15 cellular contexts compared by ENCODE assay signal in genomic region chr4:137474711-137475301, GRCh38. TPM values are rescaled to one million over a fixed set of nuclear protein-coding genes. Genes with fewer than 3 reads are reported as not detected.
DNase-seq lines count a peak whose midpoint lies in the region; ATAC-seq and TF ChIP-seq lines count a peak whose summit lies in the region.
"Had no signal": no experiment of that assay in that cellular context is flagged by ENCODE, and none has a peak within 500 bp of the region (broad histone marks: within the 10 kb centered on the region; RNA-seq: fewer than 3 reads in every experiment).

No MANE protein-coding gene starts in this region.

- in situ Hi-C loops in astrocyte of the cerebellum (cut with HindIII; ENCODE audit: low sequenced_read_pairs) (loop anchor here (5.0 kb wide), 1 partner anchor 62 kb away; no protein-coding TSS in a partner anchor), mammary epithelial cell (cut with MboI; ENCODE audit: low sequenced_read_pairs in 2 of 2) (no loop called here)

- WGBS in mammary epithelial cell (ENCODE audit: low coverage, missing lambda C conversion rate) = 31% methylated on average over 1 of the region's 1 CpG

- no peak overlapping the region for H3K4me2 ChIP-seq in mammary epithelial cell (ENCODE audit: insufficient read depth, low read depth, low read length)

- no TSS peak for BruUV-seq in mammary epithelial cell (replicated peaks; lab: Mats Ljungman, UMichigan)

- H3K36me3 ChIP-seq in muscle layer of colon (ENCODE audit: insufficient read depth, low read length) = no peaks in the 10 kb centered on the region
- H3K36me3 ChIP-seq in mammary epithelial cell (ENCODE audit: insufficient read depth, low read length) = no peaks in the 10 kb centered on the region
- H3K36me3 ChIP-seq: tibial nerve had no signal

- POLR2A ChIA-PET in activated CD8-positive, alpha-beta T cell treated with anti-CD3 and anti-CD28 coated beads, Interleukin-2, amount 10 ng/mL, durations not matched to agents 7 days and 5 days (lab: Charles Lee) = no interaction called here

- CTCF ChIA-PET in activated CD8-positive, alpha-beta T cell treated with anti-CD3 and anti-CD28 coated beads, Interleukin-2, amount 10 ng/mL, durations not matched to agents 7 days and 5 days (lab: Charles Lee) = no interaction called here
- CTCF ChIA-PET in mammary epithelial cell (lab: Charles Lee; ENCODE audit: low non-redundant PET) = interaction anchor here (0.6 kb wide), 1 partner anchor 1396 kb away, joined by 3 read pairs; no protein-coding TSS in a partner anchor

- H2AFZ ChIP-seq in mammary epithelial cell (ENCODE audit: low read depth, low read length) = no peak overlapping the region

- no peaks in the 10 kb centered on the region for H3K79me2 ChIP-seq in mammary epithelial cell (ENCODE audit: insufficient read depth, low read length)

- H3K4me3 ChIP-seq in astrocyte of the cerebellum (ENCODE audit: low read depth, low read length) = no peak overlapping the region
- no peak overlapping the region for H3K4me3 ChIP-seq in muscle layer of colon (ENCODE audit: low read depth in 1 of 2, low read length in 2 of 2)
- no peak overlapping the region for H3K4me3 ChIP-seq in mammary epithelial cell (replicated peaks in 1 of 3; ENCODE audit: insufficient read depth in 1 of 3, low read depth in 2 of 3, low read length in 3 of 3)
- H3K4me3 ChIP-seq: coronary artery, psoas muscle, tibial nerve had no signal

- intact Hi-C loops in mammary epithelial cell (cut with micrococcal nuclease) = no loop called here

- H3K27ac ChIP-seq in muscle layer of colon (ENCODE audit: low read depth, low read length) = peak overlapping the region; percentile 43
- H3K27ac ChIP-seq in mammary epithelial cell (ENCODE audit: insufficient read depth, low read depth, low read length) = no peak overlapping the region
- H3K27ac ChIP-seq: coronary artery, psoas muscle, tibial nerve had no signal

- ATAC-seq in GM21447 (IDR thresholded peaks at IDR 0.05; ENCODE audit: unreplicated experiment) = no peak
- no peak for ATAC-seq in activated CD8-positive, alpha-beta T cell treated with anti-CD3 and anti-CD28 coated beads, Interleukin-2, amount 10 ng/mL, durations not matched to agents 7 days and 5 days
- ATAC-seq: activated CD4-positive, CD25-positive, alpha-beta regulatory T cell treated with anti-CD3 and anti-CD28 coated beads, Interleukin-2, amount 50 U/mL, for 24 hours; psoas muscle had no signal

- H3K9ac ChIP-seq in muscle layer of colon (ENCODE audit: low read length) (no peak overlapping the region), mammary epithelial cell (ENCODE audit: insufficient read depth, low read length) (no peak overlapping the region)

- no peak overlapping the region for H3K27ac Mint-ChIP-seq in activated CD8-positive, alpha-beta T cell treated with anti-CD3 and anti-CD28 coated beads, Interleukin-2, amount 10 ng/mL, durations not matched to agents 7 days and 5 days

- no peaks in the 10 kb centered on the region for H4K20me1 ChIP-seq in mammary epithelial cell (ENCODE audit: insufficient read depth, low read length)

- H3K9me3 ChIP-seq in muscle layer of colon (ENCODE audit: low read length) (no peaks in the 10 kb centered on the region), mammary epithelial cell (replicated peaks; ENCODE audit: insufficient read depth, low read length) (no peaks in the 10 kb centered on the region)
- H3K9me3 ChIP-seq: psoas muscle, tibial nerve had no signal

- dilution Hi-C loops in mammary epithelial cell (cut with HindIII; ENCODE audit: low sequenced_read_pairs) = loop anchor here (10.0 kb wide), 1 partner anchor 60 kb away; the partner anchor contains the start of gene PCDH18

- no peaks in the 10 kb centered on the region for H3K36me3 Mint-ChIP-seq in activated CD8-positive, alpha-beta T cell treated with anti-CD3 and anti-CD28 coated beads, Interleukin-2, amount 10 ng/mL, durations not matched to agents 7 days and 5 days (ENCODE audit: low read depth)

- peaks cover 17% of the 10 kb centered on the region for H3K4me1 ChIP-seq in muscle layer of colon (ENCODE audit: insufficient read depth, low read length)
- H3K4me1 ChIP-seq in mammary epithelial cell (ENCODE audit: insufficient read depth, low read length) = no peaks in the 10 kb centered on the region
- H3K4me1 ChIP-seq: psoas muscle, tibial nerve had no signal

- H3K4me3 Mint-ChIP-seq in activated CD8-positive, alpha-beta T cell treated with anti-CD3 and anti-CD28 coated beads, Interleukin-2, amount 10 ng/mL, durations not matched to agents 7 days and 5 days = no peak overlapping the region

- no peaks in the 10 kb centered on the region for H3K4me1 Mint-ChIP-seq in activated CD8-positive, alpha-beta T cell treated with anti-CD3 and anti-CD28 coated beads, Interleukin-2, amount 10 ng/mL, durations not matched to agents 7 days and 5 days (ENCODE audit: low read depth)

- peak; percentile 52 for DNase-seq in COR-L47 (lab: John Stamatoyannopoulos, UW)
- DNase-seq in M059J (ENCODE audit: low read depth) = peak; percentile 62
- DNase-seq in astrocyte of the cerebellum (ENCODE audit: low read depth) = peak; percentile 32
- DNase-seq in middle frontal gyrus (ENCODE audit: extremely low spot score, low spot score) = no peak
- no peak for DNase-seq in activated CD8-positive, alpha-beta T cell treated with anti-CD3 and anti-CD28 coated beads, Interleukin-2, amount 10 ng/mL, durations not matched to agents 7 days and 5 days
- no peak for DNase-seq in mammary epithelial cell
- DNase-seq: activated effector memory CD4-positive, alpha-beta T cell treated with Interleukin-2 at 50 U/mL for 16 hours; glutamatergic neuron; NCI-H187 treated with DMSO at 0.1 percent for 48 hours; psoas muscle had no signal

- TF ChIP-seq CTCF in astrocyte of the cerebellum (IDR thresholded peaks at IDR 0.05; ENCODE audit: low read depth, low read length, missing control alignments) = no peak
- no peak for TF ChIP-seq CTCF in mammary epithelial cell (conservative IDR thresholded peaks at IDR 0.05 in 1 of 2, IDR thresholded peaks at IDR 0.05 in 1 of 2; ENCODE audit: extremely low read depth in 1 of 2, insufficient read depth in 1 of 2, low read depth in 1 of 2, low read length in 2 of 2)

- peaks cover 7% of the 10 kb centered on the region for H3K9me3 Mint-ChIP-seq in activated CD8-positive, alpha-beta T cell treated with anti-CD3 and anti-CD28 coated beads, Interleukin-2, amount 10 ng/mL, durations not matched to agents 7 days and 5 days (ENCODE audit: insufficient read depth)

- H3K27me3 ChIP-seq in muscle layer of colon (ENCODE audit: control insufficient read depth in 1 of 2, insufficient read depth in 2 of 2, low read length in 2 of 2) (no peaks in the 10 kb centered on the region), mammary epithelial cell (ENCODE audit: insufficient read depth, low read length) (no peaks in the 10 kb centered on the region)
- H3K27me3 ChIP-seq: tibial nerve had no signal

- H3K27me3 Mint-ChIP-seq in activated CD8-positive, alpha-beta T cell treated with anti-CD3 and anti-CD28 coated beads, Interleukin-2, amount 10 ng/mL, durations not matched to agents 7 days and 5 days (ENCODE audit: low read depth) = no peaks in the 10 kb centered on the region

RNA-seq across cellular contexts. Expression of gene PCDH18, which starts 57.5 kb away (rescaled TPM):
- 8.3 and 12.3 TPM in 2 replicates for total RNA-seq in M059J (2014; rRNA removed; shearing (Covaris generic))
- not detected for total RNA-seq in activated CD8-positive, alpha-beta T cell treated with anti-CD3 and anti-CD28 coated beads, Interleukin-2, amount 10 ng/mL, durations not matched to agents 7 days and 5 days
- 1 to 10 TPM in 1 of 2 donors, under 1 TPM in 1; 0.12 to 1.2 TPM for total RNA-seq in mammary epithelial cell
- 0.01 TPM for polyA plus RNA-seq in mammary epithelial cell
- polyA minus RNA-seq in mammary epithelial cell = not detected

Comparison
In these comparisons a context has a peak if more than half of its experiments do, and no peak if none do; other contexts are left out.
1. DNase-seq: peak in COR-L47 (single experiment), M059J (single experiment) and astrocyte of the cerebellum (single experiment); none in middle frontal gyrus (single experiment), activated CD8-positive, alpha-beta T cell treated with anti-CD3 and anti-CD28 coated beads, Interleukin-2, amount 10 ng/mL, durations not matched to agents 7 days and 5 days (single experiment) and mammary epithelial cell (single experiment).